ENCODE assay signal across 8 cellular contexts in the genomic region with DNA sequence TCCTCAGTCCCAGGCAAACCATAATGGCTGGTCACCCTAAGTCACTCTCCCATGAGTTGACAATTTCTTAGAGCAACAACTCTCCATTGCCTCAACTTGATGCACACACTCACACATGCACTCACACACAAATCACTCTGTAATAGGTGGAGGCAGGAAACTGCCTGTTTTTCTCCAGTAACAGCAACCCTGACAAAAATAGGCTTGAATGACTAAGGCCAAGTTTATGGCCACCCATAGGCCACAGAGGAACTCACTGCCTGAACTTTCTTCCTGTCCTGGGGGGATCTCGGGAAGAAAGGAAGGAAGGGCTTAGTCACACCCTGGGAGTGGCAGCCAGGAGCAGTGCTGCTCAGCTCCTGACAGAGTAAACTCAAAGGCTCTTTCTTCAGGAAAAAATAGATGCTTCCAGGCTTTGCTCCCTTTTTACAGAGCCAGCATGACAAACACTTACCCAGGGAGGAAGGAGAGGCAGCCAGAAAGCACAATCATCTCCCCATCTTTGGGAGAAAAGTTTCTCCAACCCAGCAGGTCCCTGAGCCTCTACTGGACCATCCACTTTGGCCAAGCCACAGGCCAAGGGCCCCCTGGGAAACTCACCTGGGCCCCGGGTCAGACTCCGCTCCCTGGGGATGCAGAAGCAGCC. TPM values are rescaled to one million over a fixed set of nuclear protein-coding genes. Genes with fewer than 3 reads are reported as not detected.
DNase-seq lines count a peak whose midpoint lies in the region; ATAC-seq and TF ChIP-seq lines count a peak whose summit lies in the region.
"Had no signal": no experiment of that assay in that cellular context is flagged by ENCODE, and none has a peak within 500 bp of the region (broad histone marks: within the 10 kb centered on the region; RNA-seq: fewer than 3 reads in every experiment).

No MANE protein-coding gene starts in this region.

- H3K36me3 ChIP-seq in MG63, result no peaks in the 10 kb centered on the region
- no peaks in the 10 kb centered on the region for H3K36me3 ChIP-seq in right lobe of liver
- H3K36me3 ChIP-seq in uterus, result no peaks in the 10 kb centered on the region

- TF ChIP-seq POLR2A in right lobe of liver (IDR thresholded peaks at IDR 0.05), result no peak
- TF ChIP-seq POLR2A in uterus (IDR thresholded peaks at IDR 0.05), result no peak

- 29% methylated on average over 1 of the region's 3 CpGs for WGBS in right lobe of liver (ENCODE audit: insufficient coverage, low coverage, low lambda C conversion rate, missing lambda C conversion rate)

- H3K4me1 ChIP-seq in right lobe of liver (peaks cover 0 to 5% (median 0%) of the 10 kb centered on the region in 4 donors), uterus (no peaks in the 10 kb centered on the region)

- DNase-seq in MG63, result peak; percentile 95
- peak in 1 of 3 donors; percentile 26 for DNase-seq in right lobe of liver
- peak in 1 of 2 donors; percentile 51 for DNase-seq in uterus
- no peak for DNase-seq in NCI-H524 (lab: John Stamatoyannopoulos, UW)
- no peak for DNase-seq in KG1 (lab: John Stamatoyannopoulos, UW)
- DNase-seq: activated gamma-delta T cell treated with Interleukin-2 at 50 U/mL for 16 hours had no signal

- H3K27ac ChIP-seq in cingulate gyrus (ENCODE audit: low read depth, low read length) (peak overlapping the region; percentile 96), right lobe of liver (peak overlapping the region in 2 of 3 donors; percentile 1 to 32), uterus (peak overlapping the region; percentile 55 to 64)

- no peak overlapping the region for H3K4me3 ChIP-seq in MG63
- no peak overlapping the region for H3K4me3 ChIP-seq in right lobe of liver
- no peak overlapping the region for H3K4me3 ChIP-seq in uterus

- no peak for TF ChIP-seq CTCF in right lobe of liver (IDR thresholded peaks at IDR 0.05)
- no peak for TF ChIP-seq CTCF in uterus (IDR thresholded peaks at IDR 0.05)

- no peaks in the 10 kb centered on the region for H3K27me3 ChIP-seq in MG63
- H3K27me3 ChIP-seq in right lobe of liver, result no peaks in the 10 kb centered on the region
- H3K27me3 ChIP-seq in uterus, result no peaks in the 10 kb centered on the region

- ATAC-seq in right lobe of liver (peak; percentile 76 to 88 (median 82)), GM21723 (IDR thresholded peaks at IDR 0.05; ENCODE audit: unreplicated experiment) (no peak)

- H3K9me3 ChIP-seq in MG63, result peaks cover 10% of the 10 kb centered on the region
- H3K9me3 ChIP-seq in right lobe of liver, result no peaks in the 10 kb centered on the region
- no peaks in the 10 kb centered on the region for H3K9me3 ChIP-seq in uterus

- intact Hi-C loops in right lobe of liver (cut with DNase I) (no loop called here), uterus (cut with DNase I; ENCODE audit: low total_unique reads) (no loop called here)

RNA-seq across cellular contexts. Expression of a gene that starts 0.4 kb away (rescaled TPM):
- total RNA-seq in MG63 (2014; rRNA removed; shearing (Covaris generic); ENCODE audit: low replicate concordance), result 2.9 and 8.8 TPM in 2 replicates
- total RNA-seq in right lobe of liver, result under 1 TPM; 0.06 to 0.88 (median 0.53) TPM
- total RNA-seq in uterus, result 1 to 10 TPM in 3 of 4 donors, under 1 TPM in 1; 0.29 to 3.5 (median 2.1) TPM

Comparison
In these comparisons a context has a peak if more than half of its experiments do, and no peak if none do; other contexts are left out.
1. H3K27ac ChIP-seq: peak in every context shown above with its lines; median percentile 96 in cingulate gyrus; 60 in uterus; 16 in right lobe of liver.